In the genomic region with DNA sequence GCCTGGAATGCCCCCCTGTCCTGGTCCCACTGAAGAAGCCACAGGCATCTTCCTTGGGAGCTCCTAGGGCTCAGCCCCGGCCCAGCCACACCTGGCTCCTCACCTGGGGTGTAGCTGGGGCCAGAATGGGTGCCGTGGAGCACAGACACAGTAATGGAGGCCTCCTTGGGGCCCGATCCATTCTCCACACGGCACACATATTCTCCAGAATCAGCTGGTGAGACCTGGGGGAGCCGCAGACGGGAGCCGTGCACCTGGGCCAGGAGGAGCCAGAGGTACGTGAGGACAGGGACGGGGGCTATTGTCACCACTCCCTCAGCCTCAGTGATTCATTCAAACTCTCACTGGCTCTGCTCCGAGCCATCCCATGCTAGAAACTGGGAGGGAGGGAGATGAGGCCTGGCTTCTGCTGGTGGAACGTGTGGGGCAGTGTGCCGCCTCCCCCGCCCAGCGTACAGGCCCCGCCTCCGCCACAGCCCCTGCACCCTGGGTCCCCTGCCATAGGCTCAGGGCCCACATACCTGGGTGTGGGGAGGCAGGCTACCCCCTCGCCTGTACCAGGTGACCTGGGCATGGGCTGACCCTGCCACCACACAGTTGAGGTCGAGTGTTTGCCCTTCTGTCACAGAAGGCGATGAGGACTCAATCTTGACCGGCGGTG, we compare ENCODE assay signal across 2 cellular contexts.
TF ChIP-seq lines count a peak whose summit lies in the region.

No MANE protein-coding gene starts in this region.

TF ChIP-seq in GM23338, 12 proteins besides CTCF, POLR2A, EP300 and RAD21 (continues in another document):
- TF ChIP-seq ZNF114 (CRISPR knock-in tag; IDR thresholded peaks at IDR 0.05) (no peak), CREB1 (CRISPR knock-in tag; IDR thresholded peaks at IDR 0.05; ENCODE audit: low read depth) (no peak), JUNB (IDR thresholded peaks at IDR 0.05; ENCODE audit: unreplicated experiment) (no peak), STAT1 (IDR thresholded peaks at IDR 0.05; ENCODE audit: unreplicated experiment) (no peak), REST (IDR thresholded peaks at IDR 0.05; ENCODE audit: unreplicated experiment) (no peak), NANOG (IDR thresholded peaks at IDR 0.05; ENCODE audit: borderline replicate concordance) (no peak)
- TF ChIP-seq, protein P1, sequence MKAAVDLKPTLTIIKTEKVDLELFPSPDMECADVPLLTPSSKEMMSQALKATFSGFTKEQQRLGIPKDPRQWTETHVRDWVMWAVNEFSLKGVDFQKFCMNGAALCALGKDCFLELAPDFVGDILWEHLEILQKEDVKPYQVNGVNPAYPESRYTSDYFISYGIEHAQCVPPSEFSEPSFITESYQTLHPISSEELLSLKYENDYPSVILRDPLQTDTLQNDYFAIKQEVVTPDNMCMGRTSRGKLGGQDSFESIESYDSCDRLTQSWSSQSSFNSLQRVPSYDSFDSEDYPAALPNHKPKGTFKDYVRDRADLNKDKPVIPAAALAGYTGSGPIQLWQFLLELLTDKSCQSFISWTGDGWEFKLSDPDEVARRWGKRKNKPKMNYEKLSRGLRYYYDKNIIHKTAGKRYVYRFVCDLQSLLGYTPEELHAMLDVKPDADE (IDR thresholded peaks at IDR 0.05): no peak
- TF ChIP-seq, protein P2, sequence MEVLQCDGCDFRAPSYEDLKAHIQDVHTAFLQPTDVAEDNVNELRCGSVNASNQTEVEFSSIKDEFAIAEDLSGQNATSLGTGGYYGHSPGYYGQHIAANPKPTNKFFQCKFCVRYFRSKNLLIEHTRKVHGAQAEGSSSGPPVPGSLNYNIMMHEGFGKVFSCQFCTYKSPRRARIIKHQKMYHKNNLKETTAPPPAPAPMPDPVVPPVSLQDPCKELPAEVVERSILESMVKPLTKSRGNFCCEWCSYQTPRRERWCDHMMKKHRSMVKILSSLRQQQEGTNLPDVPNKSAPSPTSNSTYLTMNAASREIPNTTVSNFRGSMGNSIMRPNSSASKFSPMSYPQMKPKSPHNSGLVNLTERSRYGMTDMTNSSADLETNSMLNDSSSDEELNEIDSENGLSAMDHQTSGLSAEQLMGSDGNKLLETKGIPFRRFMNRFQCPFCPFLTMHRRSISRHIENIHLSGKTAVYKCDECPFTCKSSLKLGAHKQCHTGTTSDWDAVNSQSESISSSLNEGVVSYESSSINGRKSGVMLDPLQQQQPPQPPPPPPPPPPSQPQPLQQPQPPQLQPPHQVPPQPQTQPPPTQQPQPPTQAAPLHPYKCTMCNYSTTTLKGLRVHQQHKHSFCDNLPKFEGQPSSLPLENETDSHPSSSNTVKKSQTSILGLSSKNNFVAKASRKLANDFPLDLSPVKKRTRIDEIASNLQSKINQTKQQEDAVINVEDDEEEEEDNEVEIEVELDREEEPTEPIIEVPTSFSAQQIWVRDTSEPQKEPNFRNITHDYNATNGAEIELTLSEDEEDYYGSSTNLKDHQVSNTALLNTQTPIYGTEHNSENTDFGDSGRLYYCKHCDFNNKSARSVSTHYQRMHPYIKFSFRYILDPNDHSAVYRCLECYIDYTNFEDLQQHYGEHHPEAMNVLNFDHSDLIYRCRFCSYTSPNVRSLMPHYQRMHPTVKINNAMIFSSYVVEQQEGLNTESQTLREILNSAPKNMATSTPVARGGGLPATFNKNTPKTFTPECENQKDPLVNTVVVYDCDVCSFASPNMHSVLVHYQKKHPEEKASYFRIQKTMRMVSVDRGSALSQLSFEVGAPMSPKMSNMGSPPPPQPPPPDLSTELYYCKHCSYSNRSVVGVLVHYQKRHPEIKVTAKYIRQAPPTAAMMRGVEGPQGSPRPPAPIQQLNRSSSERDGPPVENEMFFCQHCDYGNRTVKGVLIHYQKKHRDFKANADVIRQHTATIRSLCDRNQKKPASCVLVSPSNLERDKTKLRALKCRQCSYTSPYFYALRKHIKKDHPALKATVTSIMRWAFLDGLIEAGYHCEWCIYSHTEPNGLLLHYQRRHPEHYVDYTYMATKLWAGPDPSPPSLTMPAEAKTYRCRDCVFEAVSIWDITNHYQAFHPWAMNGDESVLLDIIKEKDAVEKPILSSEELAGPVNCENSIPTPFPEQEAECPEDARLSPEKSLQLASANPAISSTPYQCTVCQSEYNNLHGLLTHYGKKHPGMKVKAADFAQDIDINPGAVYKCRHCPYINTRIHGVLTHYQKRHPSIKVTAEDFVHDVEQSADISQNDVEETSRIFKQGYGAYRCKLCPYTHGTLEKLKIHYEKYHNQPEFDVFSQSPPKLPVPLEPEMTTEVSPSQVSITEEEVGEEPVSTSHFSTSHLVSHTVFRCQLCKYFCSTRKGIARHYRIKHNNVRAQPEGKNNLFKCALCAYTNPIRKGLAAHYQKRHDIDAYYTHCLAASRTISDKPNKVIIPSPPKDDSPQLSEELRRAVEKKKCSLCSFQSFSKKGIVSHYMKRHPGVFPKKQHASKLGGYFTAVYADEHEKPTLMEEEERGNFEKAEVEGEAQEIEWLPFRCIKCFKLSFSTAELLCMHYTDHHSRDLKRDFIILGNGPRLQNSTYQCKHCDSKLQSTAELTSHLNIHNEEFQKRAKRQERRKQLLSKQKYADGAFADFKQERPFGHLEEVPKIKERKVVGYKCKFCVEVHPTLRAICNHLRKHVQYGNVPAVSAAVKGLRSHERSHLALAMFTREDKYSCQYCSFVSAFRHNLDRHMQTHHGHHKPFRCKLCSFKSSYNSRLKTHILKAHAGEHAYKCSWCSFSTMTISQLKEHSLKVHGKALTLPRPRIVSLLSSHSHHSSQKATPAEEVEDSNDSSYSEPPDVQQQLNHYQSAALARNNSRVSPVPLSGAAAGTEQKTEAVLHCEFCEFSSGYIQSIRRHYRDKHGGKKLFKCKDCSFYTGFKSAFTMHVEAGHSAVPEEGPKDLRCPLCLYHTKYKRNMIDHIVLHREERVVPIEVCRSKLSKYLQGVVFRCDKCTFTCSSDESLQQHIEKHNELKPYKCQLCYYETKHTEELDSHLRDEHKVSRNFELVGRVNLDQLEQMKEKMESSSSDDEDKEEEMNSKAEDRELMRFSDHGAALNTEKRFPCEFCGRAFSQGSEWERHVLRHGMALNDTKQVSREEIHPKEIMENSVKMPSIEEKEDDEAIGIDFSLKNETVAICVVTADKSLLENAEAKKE (CRISPR knock-in tag; IDR thresholded peaks at IDR 0.05): no peak

TF ChIP-seq in K562, 482 proteins besides CTCF, POLR2A, EP300 and RAD21:
- TF ChIP-seq MBD2 (IDR thresholded peaks at IDR 0.05; ENCODE audit: borderline replicate concordance, low read depth) (no peak), RBM22 (IDR thresholded peaks at IDR 0.05; ENCODE audit: low read depth, low read length, poor library complexity, severe bottlenecking) (peak; percentile 78)
